26 cellular contexts compared by ENCODE assay signal in genomic region chr17:47159315-47159714, GRCh38. TPM values are rescaled to one million over a fixed set of nuclear protein-coding genes. Genes with fewer than 3 reads are reported as not detected.
DNase-seq lines count a peak whose midpoint lies in the region; ATAC-seq and TF ChIP-seq lines count a peak whose summit lies in the region.
"Had no signal": no experiment of that assay in that cellular context is flagged by ENCODE, and none has a peak within 500 bp of the region (broad histone marks: within the 10 kb centered on the region; RNA-seq: fewer than 3 reads in every experiment).

No MANE protein-coding gene starts in this region.

- H3K9me3 ChIP-seq in neuronal stem cell (replicated peaks in 1 of 2; ENCODE audit: control insufficient read depth in 2 of 2, insufficient read depth in 1 of 2, low read depth in 1 of 2, low read length in 2 of 2) (no peaks in the 10 kb centered on the region), endodermal cell (ENCODE audit: control insufficient read depth, low read length) (no peaks in the 10 kb centered on the region)
- H3K9me3 ChIP-seq: BE2C, BLaER1 had no signal

- no peak overlapping the region for H2AFZ ChIP-seq in neuronal stem cell (ENCODE audit: low read length)

- H3K27me3 ChIP-seq in GM06990 (replicated peaks; ENCODE audit: control insufficient read depth, insufficient read depth, low read length) = no peaks in the 10 kb centered on the region
- H3K27me3 ChIP-seq in neuronal stem cell (ENCODE audit: control insufficient read depth in 3 of 3, insufficient read depth in 3 of 3, low read depth in 1 of 3, low read length in 3 of 3) = no peaks in the 10 kb centered on the region
- H3K27me3 ChIP-seq in endodermal cell (ENCODE audit: control insufficient read depth, insufficient read depth, low read length, poor library complexity, severe bottlenecking) = no peaks in the 10 kb centered on the region
- H3K27me3 ChIP-seq: BE2C, BLaER1 had no signal

- no peak overlapping the region for H2BK15ac ChIP-seq in neuronal stem cell (ENCODE audit: low read length)

- no peak overlapping the region for H3K9ac ChIP-seq in neuronal stem cell (ENCODE audit: low read depth, low read length, poor library complexity)
- H3K9ac ChIP-seq in endodermal cell (ENCODE audit: extremely low read depth, low read length, poor library complexity, severe bottlenecking) = no peak overlapping the region
- H3K9ac ChIP-seq: BLaER1 had no signal

- no peak overlapping the region for H3K14ac ChIP-seq in neuronal stem cell (ENCODE audit: low read length)

- H3K36me3 Mint-ChIP-seq in endodermal cell (ENCODE audit: low read depth) = peaks cover 68% of the 10 kb centered on the region

- H3K27ac ChIP-seq in neuronal stem cell (replicated peaks; ENCODE audit: low read length) (no peak overlapping the region), endodermal cell (ENCODE audit: low read depth, low read length) (no peak overlapping the region)
- H3K27ac ChIP-seq: BLaER1 had no signal

- H3K79me1 ChIP-seq in neuronal stem cell (ENCODE audit: low read depth, low read length) = peaks cover 2% of the 10 kb centered on the region

- no peak overlapping the region for H2AK5ac ChIP-seq in neuronal stem cell (ENCODE audit: low read depth, low read length)

- H3K27ac Mint-ChIP-seq in endodermal cell = no peak overlapping the region
- H3K27ac Mint-ChIP-seq: CD4-positive, CD25-positive, alpha-beta regulatory T cell had no signal

- H3K4me2 ChIP-seq in neuronal stem cell (ENCODE audit: insufficient read depth, low read length, poor library complexity, severe bottlenecking) = no peak overlapping the region
- H3K4me2 ChIP-seq: BLaER1 had no signal

- TF ChIP-seq CTCF in GM06990 (IDR thresholded peaks at IDR 0.05; ENCODE audit: insufficient read depth, low read length, poor library complexity, severe bottlenecking) = no peak
- no peak for TF ChIP-seq CTCF in endodermal cell (conservative IDR thresholded peaks at IDR 0.05)

- no peak overlapping the region for H3K18ac ChIP-seq in neuronal stem cell (ENCODE audit: low read length)

- H3K4me3 Mint-ChIP-seq in endodermal cell = no peak overlapping the region
- H3K4me3 Mint-ChIP-seq: CD14-positive monocyte; CD4-positive, alpha-beta memory T cell; CD4-positive, CD25-positive, alpha-beta regulatory T cell; CD8-positive, alpha-beta memory T cell had no signal

- no peak overlapping the region for H3K4me3 ChIP-seq in GM06990 (replicated peaks; ENCODE audit: low read depth, low read length)
- peak overlapping the region in 1 of 2 donors; percentile 59 for H3K4me3 ChIP-seq in neuronal stem cell (ENCODE audit: low read length in 2 of 2)
- no peak overlapping the region for H3K4me3 ChIP-seq in endodermal cell (ENCODE audit: low read length)
- H3K4me3 ChIP-seq: BLaER1, GM12878 had no signal

- intact Hi-C loops in Right ventricle myocardium inferior (cut with DNase I) = no loop called here
- intact Hi-C loops in left ventricle myocardium superior (cut with micrococcal nuclease) = no loop called here

- H2BK12ac ChIP-seq in neuronal stem cell (ENCODE audit: low read length) = no peak overlapping the region

- no peak overlapping the region for H3K4ac ChIP-seq in neuronal stem cell (ENCODE audit: low read length)

- ATAC-seq in Right ventricle myocardium inferior (no peak), left ventricle myocardium superior (no peak), GM21367 (IDR thresholded peaks at IDR 0.05; ENCODE audit: unreplicated experiment) (no peak)
- ATAC-seq: GM12878 had no signal

- no peaks in the 10 kb centered on the region for H3K4me1 ChIP-seq in neuronal stem cell (ENCODE audit: control insufficient read depth in 2 of 2, insufficient read depth in 1 of 2, low read depth in 1 of 2, low read length in 2 of 2)
- H3K4me1 ChIP-seq in endodermal cell (ENCODE audit: control insufficient read depth, insufficient read depth, low read length) = no peaks in the 10 kb centered on the region
- H3K4me1 ChIP-seq: BE2C had no signal

- no peaks in the 10 kb centered on the region for H3K27me3 Mint-ChIP-seq in endodermal cell (ENCODE audit: insufficient read depth)
- H3K27me3 Mint-ChIP-seq: CD4-positive, alpha-beta memory T cell; CD4-positive, CD25-positive, alpha-beta regulatory T cell; CD8-positive, alpha-beta memory T cell had no signal

- H3K36me3 ChIP-seq in GM06990 (ENCODE audit: control insufficient read depth, insufficient read depth, low read length) (peaks cover 4% of the 10 kb centered on the region), neuronal stem cell (replicated peaks in 1 of 2; ENCODE audit: control insufficient read depth in 2 of 2, insufficient read depth in 2 of 2, low read length in 2 of 2) (peaks cover 23 to 97% of the 10 kb centered on the region in 2 donors), endodermal cell (ENCODE audit: control insufficient read depth, insufficient read depth, low read length) (peaks cover 89% of the 10 kb centered on the region)

- H4K91ac ChIP-seq in neuronal stem cell (ENCODE audit: low read depth, low read length, poor library complexity) = no peak overlapping the region

- H2BK120ac ChIP-seq in neuronal stem cell (ENCODE audit: low read depth, low read length) = no peak overlapping the region

- WGBS in neuronal stem cell (ENCODE audit: extremely low coverage in 2 of 2, insufficient read length in 2 of 2, insufficient replicate concordance in 1 of 2), 2 donors = no CpG with 5 or more reads among the region's 18 CpGs
- 97 to 98% methylated on average over 12 to 18 of the region's 18 CpGs for WGBS in endodermal cell (ENCODE audit: insufficient coverage in 1 of 2, insufficient read length in 1 of 2), 2 experiments

- H3K9me3 Mint-ChIP-seq in endodermal cell = no peaks in the 10 kb centered on the region
- H3K9me3 Mint-ChIP-seq: CD14-positive monocyte; CD4-positive, alpha-beta memory T cell; CD4-positive, CD25-positive, alpha-beta regulatory T cell; CD8-positive, alpha-beta memory T cell had no signal

- DNase-seq in Right ventricle myocardium inferior (ENCODE audit: missing footprints) (peak; percentile 47), left ventricle myocardium superior (no peak), Daoy (ENCODE audit: low read depth) (peak; percentile 4), GM06990 (ENCODE audit: extremely low read depth, insufficient read length) (peak; percentile 7), neuronal stem cell (ENCODE audit: low spot score) (no peak), endodermal cell (no peak), T-helper 1 cell (no peak)
- DNase-seq: 8988T; ACHN; BE2C; C1 segment of cervical spinal cord; CD4-positive, alpha-beta memory T cell; CD4-positive, CD25-positive, alpha-beta regulatory T cell; CD8-positive, alpha-beta memory T cell; COR-L47; DMS 273 treated with DMSO at 0.1 percent for 48 hours; DMS153; DMS53; DMS79; DND-41; GF-D8 had no signal

- H3K23ac ChIP-seq in neuronal stem cell (ENCODE audit: low read depth, low read length, poor library complexity) = peak overlapping the region; percentile 20

- H2BK5ac ChIP-seq in neuronal stem cell (ENCODE audit: low read length) = no peak overlapping the region

- no peaks in the 10 kb centered on the region for H3K4me1 Mint-ChIP-seq in endodermal cell

- peak overlapping the region; percentile 70 for H4K8ac ChIP-seq in neuronal stem cell (ENCODE audit: low read depth, low read length)

RNA-seq across cellular contexts. Expression of gene CDC27, which starts 29.8 kb away (rescaled TPM):
- total RNA-seq in Right ventricle myocardium inferior (88.9 TPM), left ventricle myocardium superior (81.8 TPM), endodermal cell (100 to 1,000 TPM in 1 of 2 donors, 10 to 100 TPM in 1; 72.1 to 108 TPM)
- total RNA-seq in Daoy (2014; rRNA removed; shearing (Covaris generic)) = 79.9 and 117 TPM in 2 replicates
- 58.9 TPM for polyA plus RNA-seq in neuronal stem cell (2013, experiment 1 of 2)
- 57.4 TPM for polyA plus RNA-seq in neuronal stem cell (2013, experiment 2 of 2)
- polyA plus RNA-seq in endodermal cell (2013, experiment 1 of 2) = 69.1 TPM
- polyA plus RNA-seq in endodermal cell (2013, experiment 2 of 2) = 73.7 TPM

RNA-seq across cellular contexts. Expression of gene MYL4, which starts 49.8 kb away (rescaled TPM):
- 322 TPM for total RNA-seq in Right ventricle myocardium inferior
- 133 TPM for total RNA-seq in left ventricle myocardium superior
- not detected in 2 replicates for total RNA-seq in Daoy (2014; rRNA removed; shearing (Covaris generic))
- polyA plus RNA-seq in neuronal stem cell (2013, experiment 1 of 2) = 2.0 TPM
- 2.3 TPM for polyA plus RNA-seq in neuronal stem cell (2013, experiment 2 of 2)
- 10 to 100 TPM; 15.5 to 20.0 TPM for total RNA-seq in endodermal cell
- polyA plus RNA-seq in endodermal cell (2013, experiment 1 of 2) = 26.9 TPM
- polyA plus RNA-seq in endodermal cell (2013, experiment 2 of 2) = 27.9 TPM
- total RNA-seq: A673; CD4-positive, alpha-beta memory T cell; CD4-positive, CD25-positive, alpha-beta regulatory T cell; CD8-positive, alpha-beta memory T cell had no signal
- polyA plus RNA-seq: CD14-positive monocyte; CD4-positive, alpha-beta memory T cell; CD4-positive, CD25-positive, alpha-beta regulatory T cell; CD8-positive, alpha-beta memory T cell had no signal

Comparison
In these comparisons a context has a peak if more than half of its experiments do, and no peak if none do; other contexts are left out.
1. DNase-seq: peak in Right ventricle myocardium inferior (single experiment), Daoy (single experiment) and GM06990 (single experiment); none in left ventricle myocardium superior (single experiment), neuronal stem cell (single experiment), endodermal cell (single experiment) and T-helper 1 cell (0 of 5).
2. RNA of gene MYL4, which starts 49.8 kb away (total RNA-seq): 322 TPM in Right ventricle myocardium inferior (single experiment), 133 TPM in left ventricle myocardium superior (single experiment) and 15.5 to 20.0 TPM in endodermal cell; not detected in Daoy; every median in the first group is over 10 times any median in the second.